9 cellular contexts compared by ENCODE assay signal in the genomic region with DNA sequence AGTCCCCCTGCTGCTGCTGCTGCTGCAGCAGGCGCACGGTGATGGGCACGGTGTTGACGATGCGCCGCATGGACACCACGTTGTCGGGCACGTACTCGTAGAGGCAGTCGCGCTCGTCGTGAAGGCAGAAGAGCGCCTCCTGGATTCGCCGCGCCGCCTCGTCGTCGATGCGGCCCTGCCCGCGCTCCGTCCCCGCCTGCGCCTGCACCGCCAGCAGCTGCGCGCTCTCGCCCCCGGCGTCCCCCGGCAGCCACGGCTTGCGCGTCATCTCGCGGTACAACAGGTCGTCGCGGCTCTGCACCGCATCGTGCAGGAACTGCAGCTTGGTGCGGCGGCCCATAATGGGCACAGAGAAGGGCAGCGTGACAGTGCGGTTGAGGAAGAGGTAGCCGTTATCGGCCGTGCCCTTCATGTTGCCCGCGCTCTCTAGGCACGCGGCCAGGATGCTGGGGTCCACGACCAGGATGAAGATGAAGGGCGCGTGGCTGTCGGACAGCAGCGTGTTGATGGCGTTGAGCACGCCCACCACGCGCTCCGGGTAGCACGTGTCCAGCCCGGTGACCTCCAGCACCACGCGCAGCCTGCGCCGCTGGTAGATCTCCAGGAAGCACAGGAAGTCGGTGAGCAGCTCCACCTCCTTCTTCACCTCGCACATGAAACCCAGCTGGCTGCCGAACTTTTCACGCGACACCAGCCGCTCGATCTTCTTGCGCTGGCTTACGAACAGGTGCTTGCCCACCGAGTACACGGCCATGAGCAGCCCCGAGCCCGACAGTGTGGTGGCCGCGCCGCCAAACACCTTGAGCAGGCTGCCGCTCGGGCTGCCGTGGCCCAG. TPM values are rescaled to one million over a fixed set of nuclear protein-coding genes. Genes with fewer than 3 reads are reported as not detected.
DNase-seq lines count a peak whose midpoint lies in the region; ATAC-seq, FAIRE-seq and TF ChIP-seq lines count a peak whose summit lies in the region.
"Had no signal": no experiment of that assay in that cellular context is flagged by ENCODE, and none has a peak within 500 bp of the region (broad histone marks: within the 10 kb centered on the region; RNA-seq: fewer than 3 reads in every experiment).

No MANE protein-coding gene starts in this region.

- peaks cover 27% of the 10 kb centered on the region for H3K4me1 ChIP-seq in lower lobe of right lung

- peaks cover 31% of the 10 kb centered on the region for H3K27me3 Mint-ChIP-seq in T-helper 1 cell treated with Interleukin-12 subunit alpha and Interleukin-12 subunit beta and Interleukin-4 antibody, amounts not matched to agents 30 μg/mL and 1 μg/mL, for 36 hours (ENCODE audit: low read depth)

- no peaks in the 10 kb centered on the region for H3K36me3 Mint-ChIP-seq in T-helper 1 cell treated with Interleukin-12 subunit alpha and Interleukin-12 subunit beta and Interleukin-4 antibody, amounts not matched to agents 30 μg/mL and 1 μg/mL, for 36 hours (ENCODE audit: low read depth)

- ATAC-seq in lower lobe of right lung (peak; percentile 53 to 62), HG02885 (IDR thresholded peaks at IDR 0.05; ENCODE audit: poor library complexity, unreplicated experiment) (no peak)

- H3K4me3 ChIP-seq in bronchial epithelial cell (ENCODE audit: low read depth, low read length) (no peak overlapping the region), lower lobe of right lung (peak overlapping the region; percentile 41)

- intact Hi-C loops in lower lobe of right lung (cut with DNase I): no loop called here

- TF ChIP-seq CTCF in bronchial epithelial cell (IDR thresholded peaks at IDR 0.05; ENCODE audit: insufficient read depth, low read length, severe bottlenecking) (peak; percentile 4), lower lobe of right lung (IDR thresholded peaks at IDR 0.05) (no peak)

- peak overlapping the region; percentile 29 for H3K27ac Mint-ChIP-seq in T-helper 1 cell treated with Interleukin-12 subunit alpha and Interleukin-12 subunit beta and Interleukin-4 antibody, amounts not matched to agents 30 μg/mL and 1 μg/mL, for 36 hours

- no peaks in the 10 kb centered on the region for H3K9me3 Mint-ChIP-seq in T-helper 1 cell treated with Interleukin-12 subunit alpha and Interleukin-12 subunit beta and Interleukin-4 antibody, amounts not matched to agents 30 μg/mL and 1 μg/mL, for 36 hours

- H3K4me3 Mint-ChIP-seq in T-helper 1 cell treated with Interleukin-12 subunit alpha and Interleukin-12 subunit beta and Interleukin-4 antibody, amounts not matched to agents 30 μg/mL and 1 μg/mL, for 36 hours: peak overlapping the region; percentile 69

- H3K4me1 Mint-ChIP-seq in T-helper 1 cell treated with Interleukin-12 subunit alpha and Interleukin-12 subunit beta and Interleukin-4 antibody, amounts not matched to agents 30 μg/mL and 1 μg/mL, for 36 hours (ENCODE audit: low read depth): peaks cover 13% of the 10 kb centered on the region

- H3K36me3 ChIP-seq in bronchial epithelial cell (ENCODE audit: control insufficient read depth, insufficient read depth, low read length) (no peaks in the 10 kb centered on the region), lower lobe of right lung (no peaks in the 10 kb centered on the region)

- H3K27me3 ChIP-seq in bronchial epithelial cell (ENCODE audit: control insufficient read depth, insufficient read depth, low read length) (peaks cover 6% of the 10 kb centered on the region), lower lobe of right lung (ENCODE audit: low read depth) (peaks cover 67% of the 10 kb centered on the region)

- no peak for FAIRE-seq in bronchial epithelial cell (lab: Jason Lieb, UNC)
- FAIRE-seq: endometrium had no signal

- no peaks in the 10 kb centered on the region for H3K9me3 ChIP-seq in lower lobe of right lung

- DNase-seq in DMS79 (lab: John Stamatoyannopoulos, UW) (peak; percentile 47), bronchial epithelial cell (ENCODE audit: low read depth) (no peak), lower lobe of right lung (peak; percentile 66), NCI-H1436 treated with DMSO at 0.1 percent for 48 hours (lab: John Stamatoyannopoulos, UW) (no peak), NCI-H1092 (lab: John Stamatoyannopoulos, UW) (no peak)
- DNase-seq in stimulated activated CD8-positive, alpha-beta memory T cell treated with anti-CD3 and anti-CD28 coated beads, Interleukin-4, amount 100 ng/mL, for 48 hours: peak; percentile 55

- no peak overlapping the region for H3K27ac ChIP-seq in lower lobe of right lung

RNA-seq across cellular contexts. Expression of a gene that starts 8.1 kb away (rescaled TPM):
- total RNA-seq in bronchial epithelial cell (0.53 and 1.0 TPM in 2 replicates), lower lobe of right lung (not detected)

RNA-seq across cellular contexts. Expression of a gene that starts 25.3 kb away (rescaled TPM):
- 11.4 and 24.5 TPM in 2 replicates for total RNA-seq in bronchial epithelial cell
- total RNA-seq in lower lobe of right lung: 18.4 TPM

RNA-seq across cellular contexts. Expression of a gene that starts 25.9 kb away (rescaled TPM):
- total RNA-seq in bronchial epithelial cell: 5.3 and 5.5 TPM in 2 replicates
- 15.9 TPM for total RNA-seq in lower lobe of right lung

RNA-seq across cellular contexts. Expression of a gene that starts 59.7 kb away (rescaled TPM):
- total RNA-seq in bronchial epithelial cell (19.2 and 19.5 TPM in 2 replicates), lower lobe of right lung (29.1 TPM)

Comparison
In these comparisons a context has a peak if more than half of its experiments do, and no peak if none do; other contexts are left out.
1. DNase-seq: peak in DMS79 (single experiment), lower lobe of right lung (single experiment) and stimulated activated CD8-positive, alpha-beta memory T cell treated with anti-CD3 and anti-CD28 coated beads, Interleukin-4, amount 100 ng/mL, for 48 hours (single experiment); none in bronchial epithelial cell (single experiment), NCI-H1436 treated with DMSO at 0.1 percent for 48 hours (single experiment) and NCI-H1092 (single experiment).